In genomic region chr6:158834675-158835385, GRCh38 we compare ENCODE assay signal across 19 cellular contexts. TPM values are rescaled to one million over a fixed set of nuclear protein-coding genes. Genes with fewer than 3 reads are reported as not detected.
A peak's percentile ranks its signal among the peaks of the same experiment; 100 is the strongest.
DNase-seq lines count a peak whose midpoint lies in the region; ATAC-seq and TF ChIP-seq lines count a peak whose summit lies in the region.
"Had no signal": no experiment of that assay in that cellular context is flagged by ENCODE, and none has a peak within 500 bp of the region (broad histone marks: within the 10 kb centered on the region; RNA-seq: fewer than 3 reads in every experiment).

No MANE protein-coding gene starts in this region.

- H3K4me3 ChIP-seq in heart right ventricle (peak overlapping the region in 2 of 10 donors; percentile 22 to 32), heart left ventricle (peak overlapping the region in 1 of 12 donors; percentile 41), colonic mucosa (no peak overlapping the region), mucosa of stomach (ENCODE audit: low read length) (no peak overlapping the region), upper lobe of right lung (no peak overlapping the region), breast epithelium (no peak overlapping the region)
- H3K4me3 ChIP-seq: psoas muscle had no signal

- TF ChIP-seq CTCF in heart right ventricle (IDR thresholded peaks at IDR 0.05) (no peak), heart left ventricle (IDR thresholded peaks at IDR 0.05) (no peak), colonic mucosa (IDR thresholded peaks at IDR 0.05) (no peak), upper lobe of right lung (IDR thresholded peaks at IDR 0.05) (no peak), breast epithelium (IDR thresholded peaks at IDR 0.05) (no peak)

- H3K36me3 ChIP-seq in heart right ventricle (no peaks in the 10 kb centered on the region), heart left ventricle (no peaks in the 10 kb centered on the region), colonic mucosa (no peaks in the 10 kb centered on the region), mucosa of stomach (ENCODE audit: control insufficient read depth, insufficient read depth, low read length) (no peaks in the 10 kb centered on the region), upper lobe of right lung (no peaks in the 10 kb centered on the region), breast epithelium (no peaks in the 10 kb centered on the region)

- H3K9me3 ChIP-seq in heart right ventricle (no peaks in the 10 kb centered on the region), heart left ventricle (no peaks in the 10 kb centered on the region), colonic mucosa (no peaks in the 10 kb centered on the region), mucosa of stomach (ENCODE audit: control insufficient read depth, low read length) (no peaks in the 10 kb centered on the region), upper lobe of right lung (no peaks in the 10 kb centered on the region), breast epithelium (no peaks in the 10 kb centered on the region)
- H3K9me3 ChIP-seq: psoas muscle had no signal

- WGBS in heart right ventricle, 2 donors, result 86 to 87% methylated on average over 9 of the region's 9 CpGs
- WGBS in heart left ventricle, 4 donors, result 82 to 90% (median 86%) methylated on average over 9 of the region's 9 CpGs

- no peak overlapping the region for H3K9ac ChIP-seq in colonic mucosa (ENCODE audit: low read depth in 2 of 2, low read length in 2 of 2)
- peak overlapping the region; percentile 67 for H3K9ac ChIP-seq in mucosa of stomach (ENCODE audit: low read length)

- intact Hi-C loops in heart right ventricle (cut with DNase I), result no loop called here
- intact Hi-C loops in heart left ventricle (cut with DNase I), result no loop called here
- intact Hi-C loops in colonic mucosa (cut with DNase I), result no loop called here
- intact Hi-C loops in upper lobe of right lung (cut with DNase I), result no loop called here
- intact Hi-C loops in breast epithelium (cut with DNase I; ENCODE audit: low total_unique reads), result no loop called here

- peaks cover 6 to 15% (median 11%) of the 10 kb centered on the region in 9 donors for H3K4me1 ChIP-seq in heart right ventricle
- peaks cover 0 to 15% (median 3%) of the 10 kb centered on the region in 12 donors for H3K4me1 ChIP-seq in heart left ventricle
- H3K4me1 ChIP-seq in colonic mucosa, result no peaks in the 10 kb centered on the region
- peaks cover 16% of the 10 kb centered on the region for H3K4me1 ChIP-seq in mucosa of stomach (ENCODE audit: control insufficient read depth, insufficient read depth, low read length)
- H3K4me1 ChIP-seq in upper lobe of right lung, result peaks cover 5% of the 10 kb centered on the region
- no peaks in the 10 kb centered on the region for H3K4me1 ChIP-seq in breast epithelium
- H3K4me1 ChIP-seq: psoas muscle had no signal

- H3K27me3 ChIP-seq in heart right ventricle, result no peaks in the 10 kb centered on the region
- H3K27me3 ChIP-seq in heart left ventricle, result no peaks in the 10 kb centered on the region
- no peaks in the 10 kb centered on the region for H3K27me3 ChIP-seq in colonic mucosa
- no peaks in the 10 kb centered on the region for H3K27me3 ChIP-seq in mucosa of stomach (ENCODE audit: control insufficient read depth, insufficient read depth, low read length)
- no peaks in the 10 kb centered on the region for H3K27me3 ChIP-seq in upper lobe of right lung
- no peaks in the 10 kb centered on the region for H3K27me3 ChIP-seq in breast epithelium

- H3K27ac ChIP-seq in heart right ventricle (peak overlapping the region in 6 of 10 donors; percentile 43 to 80 (median 70)), heart left ventricle (peak overlapping the region in 5 of 12 donors; percentile 50 to 81 (median 71)), colonic mucosa (peak overlapping the region; percentile 80), upper lobe of right lung (peak overlapping the region; percentile 72), breast epithelium (no peak overlapping the region)
- H3K27ac ChIP-seq: psoas muscle had no signal

- ATAC-seq in heart right ventricle (no peak), heart left ventricle (no peak), upper lobe of right lung (peak; percentile 13)
- ATAC-seq: psoas muscle, T-helper 17 cell had no signal

- DNase-seq in heart right ventricle, result no peak
- no peak for DNase-seq in heart left ventricle
- DNase-seq in colonic mucosa, result no peak
- DNase-seq in upper lobe of right lung, result no peak
- DNase-seq in iPS-NIHi11 (ENCODE audit: low spot score), result no peak
- no peak for DNase-seq in hypothalamus (lab: John Stamatoyannopoulos, UW)
- no peak for DNase-seq in breast epithelium (ENCODE audit: low spot score in 2 of 2)
- DNase-seq: ACHN; activated CD4-positive, CD25-positive, alpha-beta regulatory T cell treated with anti-CD3 and anti-CD28 coated beads, Interleukin-2, amount 50 U/mL, for 72 hours; activated effector memory CD4-positive, alpha-beta T cell treated with Interleukin-2 at 50 U/mL for 16 hours; amniotic stem cell; CD4-positive, alpha-beta T cell; naive thymus-derived CD8-positive, alpha-beta T cell; NCI-H187 treated with DMSO at 0.1 percent for 48 hours; NCI-H446; SIG-M5; T-helper 17 cell had no signal

- TF ChIP-seq POLR2A in heart left ventricle (IDR thresholded peaks at IDR 0.05) (no peak), breast epithelium (IDR thresholded peaks at IDR 0.05) (no peak)

RNA-seq across cellular contexts. Expression of gene EZR, which starts 15.7 kb away (rescaled TPM):
- total RNA-seq in heart right ventricle, result 100 to 1,000 TPM; 148 to 227 (median 186) TPM
- 100 to 1,000 TPM in 1 of 2 donors, 10 to 100 TPM in 1; 90.3 to 322 TPM for polyA plus RNA-seq in heart right ventricle
- total RNA-seq in heart left ventricle, result 100 to 1,000 TPM; 114 to 293 (median 161) TPM
- polyA plus RNA-seq in heart left ventricle, result 100 to 1,000 TPM; 121 to 541 TPM
- 100 to 1,000 TPM; 257 to 424 TPM for total RNA-seq in colonic mucosa
- 260 TPM for total RNA-seq in upper lobe of right lung
- total RNA-seq in breast epithelium, result 100 to 1,000 TPM in 1 of 3 donors, 10 to 100 TPM in 2; 29.1 to 154 (median 59.3) TPM

Comparison
In these comparisons a context has a peak if more than half of its experiments do, and no peak if none do; other contexts are left out.
1. H3K27ac ChIP-seq: peak in heart right ventricle (6 of 10), colonic mucosa (single experiment) and upper lobe of right lung (single experiment); none in breast epithelium (0 of 2).